ENCODE assay signal across 11 cellular contexts in genomic region chr11:82689347-82689746, GRCh38. TPM values are rescaled to one million over a fixed set of nuclear protein-coding genes. Genes with fewer than 3 reads are reported as not detected.
"Had no signal": no experiment of that assay in that cellular context is flagged by ENCODE, and none has a peak within 500 bp of the region (broad histone marks: within the 10 kb centered on the region; RNA-seq: fewer than 3 reads in every experiment).

No MANE protein-coding gene starts in this region.

RNA-seq across cellular contexts. Expression of gene FAM181B, which starts 44.3 kb away (rescaled TPM):
- total RNA-seq: activated CD4-positive, alpha-beta T cell treated with anti-CD3 and anti-CD28 coated beads, Interleukin-2, amount 10 ng/mL, durations not matched to agents 24 days and 14 days; activated CD8-positive, alpha-beta memory T cell treated with anti-CD3 and anti-CD28 coated beads for 36 hours; activated naive CD4-positive, alpha-beta T cell treated with anti-CD3 and anti-CD28 coated beads for 36 hours; activated naive CD8-positive, alpha-beta T cell treated with anti-CD3 and anti-CD28 coated beads for 36 hours; activated T-helper 1 cell treated with anti-CD3 and anti-CD28 coated beads, Interleukin-12 subunit alpha, Interleukin-12 subunit beta, Interleukin-2, Interleukin-4 antibody, amounts not matched to agents 30 ng/mL and 10 ng/mL and 1 ng/mL, durations not matched to agents 14 hours and 24 hours and 36 hours; ascending aorta; dermis microvascular lymphatic vessel endothelial cell; natural killer cell; right lobe of liver; T-helper 17 cell had no signal
- polyA plus RNA-seq: fibroblast of lung had no signal
